8 cellular contexts compared by ENCODE assay signal in genomic region chr5:119452060-119452372, GRCh38. TPM values are rescaled to one million over a fixed set of nuclear protein-coding genes. Genes with fewer than 3 reads are reported as not detected.
A peak's percentile ranks its signal among the peaks of the same experiment; 100 is the strongest.
DNase-seq lines count a peak whose midpoint lies in the region; ATAC-seq and TF ChIP-seq lines count a peak whose summit lies in the region.

No MANE protein-coding gene starts in this region.

- H3K4me3 ChIP-seq in mononuclear cell (ENCODE audit: low read length): peak overlapping the region; percentile 71
- H3K4me3 ChIP-seq in vagina: peak overlapping the region; percentile 70 to 78

- H3K4me1 ChIP-seq in mononuclear cell (ENCODE audit: insufficient read depth, low read length): peaks cover 18% of the 10 kb centered on the region
- H3K4me1 ChIP-seq in vagina: peaks cover 20% of the 10 kb centered on the region

- H3K9me3 ChIP-seq in mononuclear cell (ENCODE audit: low read depth, low read length) (no peaks in the 10 kb centered on the region), vagina (no peaks in the 10 kb centered on the region)

- H3K36me3 Mint-ChIP-seq in stimulated activated naive CD8-positive, alpha-beta T cell treated with anti-CD3 and anti-CD28 coated beads, Interleukin-15, Interleukin-2, amounts not matched to agents 100 ng/mL and 50 ng/mL, for 24 hours (ENCODE audit: low read depth): no peaks in the 10 kb centered on the region
- H3K36me3 Mint-ChIP-seq in brain: peaks cover 17% of the 10 kb centered on the region

- no peak for ATAC-seq in stimulated activated naive CD8-positive, alpha-beta T cell treated with anti-CD3 and anti-CD28 coated beads, Interleukin-15, Interleukin-2, amounts not matched to agents 100 U/mL and 50 U/mL, for 24 hours
- ATAC-seq in left colon: no peak

- peak overlapping the region; percentile 76 for H3K27ac ChIP-seq in vagina

- H3K4me3 Mint-ChIP-seq in stimulated activated naive CD8-positive, alpha-beta T cell treated with anti-CD3 and anti-CD28 coated beads, Interleukin-15, Interleukin-2, amounts not matched to agents 100 ng/mL and 50 ng/mL, for 24 hours: peak overlapping the region; percentile 91
- H3K4me3 Mint-ChIP-seq in brain: peak overlapping the region; percentile 89 to 97 (median 96)

- no peaks in the 10 kb centered on the region for H3K27me3 Mint-ChIP-seq in stimulated activated naive CD8-positive, alpha-beta T cell treated with anti-CD3 and anti-CD28 coated beads, Interleukin-15, Interleukin-2, amounts not matched to agents 100 ng/mL and 50 ng/mL, for 24 hours
- H3K27me3 Mint-ChIP-seq in brain: peaks cover 6% of the 10 kb centered on the region

- TF ChIP-seq POLR2A in vagina (IDR thresholded peaks at IDR 0.05): no peak

- no peaks in the 10 kb centered on the region for H3K27me3 ChIP-seq in mononuclear cell (ENCODE audit: insufficient read depth, low read length)
- no peaks in the 10 kb centered on the region for H3K27me3 ChIP-seq in vagina

- intact Hi-C loops in vagina (cut with DNase I) (no loop called here), left colon (cut with DNase I, micrococcal nuclease) (no loop called here)

- H3K36me3 ChIP-seq in vagina: no peaks in the 10 kb centered on the region

- peak overlapping the region; percentile 85 for H3K27ac Mint-ChIP-seq in stimulated activated naive CD8-positive, alpha-beta T cell treated with anti-CD3 and anti-CD28 coated beads, Interleukin-15, Interleukin-2, amounts not matched to agents 100 ng/mL and 50 ng/mL, for 24 hours
- H3K27ac Mint-ChIP-seq in brain: peak overlapping the region; percentile 81 to 95 (median 94)

- H3K9me3 Mint-ChIP-seq in stimulated activated naive CD8-positive, alpha-beta T cell treated with anti-CD3 and anti-CD28 coated beads, Interleukin-15, Interleukin-2, amounts not matched to agents 100 ng/mL and 50 ng/mL, for 24 hours: peaks cover 4% of the 10 kb centered on the region
- peaks cover 13 to 21% (median 20%) of the 10 kb centered on the region in 5 experiments for H3K9me3 Mint-ChIP-seq in brain

- H3K4me1 Mint-ChIP-seq in stimulated activated naive CD8-positive, alpha-beta T cell treated with anti-CD3 and anti-CD28 coated beads, Interleukin-15, Interleukin-2, amounts not matched to agents 100 ng/mL and 50 ng/mL, for 24 hours (ENCODE audit: low read depth): peaks cover 22% of the 10 kb centered on the region
- H3K4me1 Mint-ChIP-seq in brain: peaks cover 32% of the 10 kb centered on the region

- TF ChIP-seq CTCF in brain (conservative IDR thresholded peaks at IDR 0.05): no peak
- no peak for TF ChIP-seq CTCF in vagina (IDR thresholded peaks at IDR 0.05)

- DNase-seq in stimulated activated naive CD8-positive, alpha-beta T cell treated with anti-CD3 and anti-CD28 coated beads, Interleukin-15, Interleukin-2, amounts not matched to agents 100 U/mL and 50 U/mL, for 24 hours: no peak
- DNase-seq in vagina (ENCODE audit: extremely low spot score in 2 of 2): no peak
- DNase-seq in NCI-H1436 treated with DMSO at 0.1 percent for 48 hours (lab: John Stamatoyannopoulos, UW): no peak
- DNase-seq in GM19240 (ENCODE audit: insufficient read length, low spot score): no peak
- no peak for DNase-seq in left colon

RNA-seq across cellular contexts. Expression of gene HSD17B4, which starts 0.3 kb away (rescaled TPM):
- polyA plus RNA-seq in brain (ENCODE audit: insufficient read depth, low read depth, low replicate concordance): 105 TPM
- total RNA-seq in mononuclear cell: 15.8 TPM
- total RNA-seq in vagina: 137 TPM
- 100 to 1,000 TPM; 249 to 314 TPM for total RNA-seq in left colon
